1 cellular context compared by ENCODE assay signal in the genomic region with DNA sequence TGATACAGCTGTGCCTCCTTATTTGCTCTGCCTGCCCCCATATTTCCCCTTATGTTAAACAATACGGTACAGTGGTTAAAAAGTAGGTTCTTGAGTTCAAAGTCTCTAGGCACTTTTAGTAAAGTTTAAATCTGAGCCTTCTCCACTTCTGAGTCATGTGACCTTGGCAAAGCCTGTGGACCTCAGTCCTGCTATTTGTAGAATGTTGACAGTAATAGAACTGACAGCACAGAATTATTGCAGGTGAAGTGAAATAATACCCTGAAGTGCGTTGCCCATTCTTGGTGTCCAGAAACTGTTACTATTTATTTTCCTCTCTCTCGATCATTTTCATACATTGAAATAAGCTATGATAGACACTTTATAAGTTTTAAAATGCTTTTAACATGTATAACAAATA.
TF ChIP-seq lines count a peak whose summit lies in the region.

No MANE protein-coding gene starts in this region.

TF ChIP-seq in HepG2, 621 proteins besides CTCF, POLR2A, EP300 and RAD21 (continued from another document):
- TF ChIP-seq, protein P1, sequence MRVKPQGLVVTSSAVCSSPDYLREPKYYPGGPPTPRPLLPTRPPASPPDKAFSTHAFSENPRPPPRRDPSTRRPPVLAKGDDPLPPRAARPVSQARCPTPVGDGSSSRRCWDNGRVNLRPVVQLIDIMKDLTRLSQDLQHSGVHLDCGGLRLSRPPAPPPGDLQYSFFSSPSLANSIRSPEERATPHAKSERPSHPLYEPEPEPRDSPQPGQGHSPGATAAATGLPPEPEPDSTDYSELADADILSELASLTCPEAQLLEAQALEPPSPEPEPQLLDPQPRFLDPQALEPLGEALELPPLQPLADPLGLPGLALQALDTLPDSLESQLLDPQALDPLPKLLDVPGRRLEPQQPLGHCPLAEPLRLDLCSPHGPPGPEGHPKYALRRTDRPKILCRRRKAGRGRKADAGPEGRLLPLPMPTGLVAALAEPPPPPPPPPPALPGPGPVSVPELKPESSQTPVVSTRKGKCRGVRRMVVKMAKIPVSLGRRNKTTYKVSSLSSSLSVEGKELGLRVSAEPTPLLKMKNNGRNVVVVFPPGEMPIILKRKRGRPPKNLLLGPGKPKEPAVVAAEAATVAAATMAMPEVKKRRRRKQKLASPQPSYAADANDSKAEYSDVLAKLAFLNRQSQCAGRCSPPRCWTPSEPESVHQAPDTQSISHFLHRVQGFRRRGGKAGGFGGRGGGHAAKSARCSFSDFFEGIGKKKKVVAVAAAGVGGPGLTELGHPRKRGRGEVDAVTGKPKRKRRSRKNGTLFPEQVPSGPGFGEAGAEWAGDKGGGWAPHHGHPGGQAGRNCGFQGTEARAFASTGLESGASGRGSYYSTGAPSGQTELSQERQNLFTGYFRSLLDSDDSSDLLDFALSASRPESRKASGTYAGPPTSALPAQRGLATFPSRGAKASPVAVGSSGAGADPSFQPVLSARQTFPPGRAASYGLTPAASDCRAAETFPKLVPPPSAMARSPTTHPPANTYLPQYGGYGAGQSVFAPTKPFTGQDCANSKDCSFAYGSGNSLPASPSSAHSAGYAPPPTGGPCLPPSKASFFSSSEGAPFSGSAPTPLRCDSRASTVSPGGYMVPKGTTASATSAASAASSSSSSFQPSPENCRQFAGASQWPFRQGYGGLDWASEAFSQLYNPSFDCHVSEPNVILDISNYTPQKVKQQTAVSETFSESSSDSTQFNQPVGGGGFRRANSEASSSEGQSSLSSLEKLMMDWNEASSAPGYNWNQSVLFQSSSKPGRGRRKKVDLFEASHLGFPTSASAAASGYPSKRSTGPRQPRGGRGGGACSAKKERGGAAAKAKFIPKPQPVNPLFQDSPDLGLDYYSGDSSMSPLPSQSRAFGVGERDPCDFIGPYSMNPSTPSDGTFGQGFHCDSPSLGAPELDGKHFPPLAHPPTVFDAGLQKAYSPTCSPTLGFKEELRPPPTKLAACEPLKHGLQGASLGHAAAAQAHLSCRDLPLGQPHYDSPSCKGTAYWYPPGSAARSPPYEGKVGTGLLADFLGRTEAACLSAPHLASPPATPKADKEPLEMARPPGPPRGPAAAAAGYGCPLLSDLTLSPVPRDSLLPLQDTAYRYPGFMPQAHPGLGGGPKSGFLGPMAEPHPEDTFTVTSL (CRISPR knock-in tag; IDR thresholded peaks at IDR 0.05; ENCODE audit: borderline replicate concordance), result peak; percentile 61; the same call in 1 of the 2 replicates
- TF ChIP-seq SKI (IDR thresholded peaks at IDR 0.05; ENCODE audit: partially characterized antibody), result no peak
TF ChIP-seq in HepG2: peak in this region for 4.
